8 cellular contexts compared by ENCODE assay signal in genomic region chr1:64268653-64269557, GRCh38.
DNase-seq lines count a peak whose midpoint lies in the region; ATAC-seq and TF ChIP-seq lines count a peak whose summit lies in the region.

No MANE protein-coding gene starts in this region.

- no peaks in the 10 kb centered on the region for H3K36me3 ChIP-seq in OCI-LY3 (replicated peaks; ENCODE audit: low read depth, low read length)
- no peaks in the 10 kb centered on the region for H3K36me3 ChIP-seq in tibial artery

- H3K9ac ChIP-seq in OCI-LY3 (ENCODE audit: low read length) = no peak overlapping the region

- in situ Hi-C loops in ACHN (cut with HindIII; ENCODE audit: low pct_ligation_motif_present, low pct_unique_long_range_greater_than_20kb, low sequenced_read_pairs) = no loop called here

- H3K27me3 ChIP-seq in OCI-LY3 (ENCODE audit: low read depth, low read length) = no peaks in the 10 kb centered on the region
- no peaks in the 10 kb centered on the region for H3K27me3 ChIP-seq in tibial artery

- H4K20me1 ChIP-seq in OCI-LY3 (ENCODE audit: insufficient read depth, low read length) = no peaks in the 10 kb centered on the region

- H3K79me2 ChIP-seq in OCI-LY3 (ENCODE audit: low read length) = no peaks in the 10 kb centered on the region

- peak; percentile 53 for TF ChIP-seq CTCF in OCI-LY3 (IDR thresholded peaks at IDR 0.05; ENCODE audit: low read depth, low read length)
- TF ChIP-seq CTCF in fibroblast of mammary gland (conservative IDR thresholded peaks at IDR 0.05; ENCODE audit: control insufficient read depth, insufficient read depth, low read depth, low read length) = peak; percentile 84
- TF ChIP-seq CTCF in tibial artery (IDR thresholded peaks at IDR 0.05) = peak; percentile 68 to 75

- TF ChIP-seq RAD21 in Ishikawa (IDR thresholded peaks at IDR 0.05; ENCODE audit: low read depth) = peak; percentile 94

- no peak overlapping the region for H3K4me2 ChIP-seq in OCI-LY3 (ENCODE audit: low read length)

- peak; percentile 65 for DNase-seq in ACHN
- DNase-seq in activated T-cell treated with anti-CD3 and anti-CD28 coated beads for 4 hours = peak; percentile 61
- peak; percentile 87 for DNase-seq in fibroblast of mammary gland (ENCODE audit: low read depth)
- DNase-seq in nucleus accumbens (lab: John Stamatoyannopoulos, UW) = peak in 42 of 56 donors; percentile 2 to 84 (median 37)
- peak; percentile 52 to 75 for DNase-seq in tibial artery

- H3K9me3 ChIP-seq in OCI-LY3 (ENCODE audit: insufficient read depth, low read length) = no peaks in the 10 kb centered on the region
- no peaks in the 10 kb centered on the region for H3K9me3 ChIP-seq in tibial artery

- H3K4me1 ChIP-seq in OCI-LY3 (ENCODE audit: low read length) (peaks cover 12% of the 10 kb centered on the region), tibial artery (peaks cover 0 to 6% (median 2%) of the 10 kb centered on the region in 4 donors)

- H2AFZ ChIP-seq in OCI-LY3 (ENCODE audit: low read depth, low read length) = no peak overlapping the region

- ATAC-seq in GM18519 (IDR thresholded peaks at IDR 0.05; ENCODE audit: low FRiP score, unreplicated experiment) = peak; percentile 39

- intact Hi-C loops in tibial artery (cut with DNase I; ENCODE audit: low total_unique reads) = loop anchor here (5.0 kb wide), 1 partner anchor 553 kb away; no protein-coding TSS in a partner anchor

- H3K4me3 ChIP-seq in OCI-LY3 (ENCODE audit: low read length) = no peak overlapping the region
- H3K4me3 ChIP-seq in fibroblast of mammary gland (ENCODE audit: control insufficient read depth, low read depth, low read length) = no peak overlapping the region
- H3K4me3 ChIP-seq in tibial artery = no peak overlapping the region

- H3K27ac ChIP-seq in OCI-LY3 (ENCODE audit: low read length) = no peak overlapping the region
- no peak overlapping the region for H3K27ac ChIP-seq in tibial artery

- no peak for TF ChIP-seq EP300 in Ishikawa (IDR thresholded peaks at IDR 0.05; ENCODE audit: borderline replicate concordance)

TF ChIP-seq in Ishikawa, 13 proteins besides CTCF, POLR2A, EP300 and RAD21:
- TF ChIP-seq TCF12 (IDR thresholded peaks at IDR 0.05; ENCODE audit: low read depth) = no peak
- TF ChIP-seq REST (IDR thresholded peaks at IDR 0.05; ENCODE audit: low read depth) = no peak
- no peak for TF ChIP-seq CEBPB (IDR thresholded peaks at IDR 0.05)
- no peak for TF ChIP-seq TEAD4 (IDR thresholded peaks at IDR 0.05)
- TF ChIP-seq FOXM1 (IDR thresholded peaks at IDR 0.05; ENCODE audit: borderline replicate concordance, low read depth) = no peak
- no peak for TF ChIP-seq ZBTB7A (IDR thresholded peaks at IDR 0.05; ENCODE audit: low read depth)
- no peak for TF ChIP-seq USF1 (IDR thresholded peaks at IDR 0.05)
- TF ChIP-seq CREB1 (IDR thresholded peaks at IDR 0.05; ENCODE audit: low read depth) = no peak
- TF ChIP-seq TAF1 (IDR thresholded peaks at IDR 0.05; ENCODE audit: low read depth) = no peak
- TF ChIP-seq MAX (IDR thresholded peaks at IDR 0.05) = no peak
- TF ChIP-seq EGR1 (IDR thresholded peaks at IDR 0.05) = no peak
- no peak for TF ChIP-seq YY1 (IDR thresholded peaks at IDR 0.05; ENCODE audit: low read depth)
- TF ChIP-seq NFIC (IDR thresholded peaks at IDR 0.05) = no peak

Comparison
In these comparisons a context has a peak if more than half of its experiments do, and no peak if none do; other contexts are left out.
1. DNase-seq: peak in every context shown above with its lines; median percentile 87 in fibroblast of mammary gland; 65 in ACHN; 64 in tibial artery; 61 in activated T-cell treated with anti-CD3 and anti-CD28 coated beads for 4 hours; 37 in nucleus accumbens.